In genomic region chr17:18253187-18253884, GRCh38 we compare ENCODE assay signal across 34 cellular contexts.
"Had no signal": no experiment of that assay in that cellular context is flagged by ENCODE, and none has a peak within 500 bp of the region (broad histone marks: within the 10 kb centered on the region; RNA-seq: fewer than 3 reads in every experiment).

No MANE protein-coding gene starts in this region.

- H3K27me3 Mint-ChIP-seq: dendritic cell treated with granulocyte-macrophage colony-stimulating factor and Interleukin-4, amounts not matched to agents 40 ng/mL and 50 ng/mL, for 4 days; memory B cell; naive B cell; natural killer cell treated with Interleukin-12 subunit alpha and Interleukin-12 subunit beta and Interleukin-15 and Interleukin-18, amount 100 ng/mL, for 72 hours; stimulated activated naive CD8-positive, alpha-beta T cell treated with anti-CD3 and anti-CD28 coated beads, Interleukin-15, amount 100 ng/mL, for 72 hours had no signal

- H3K27ac Mint-ChIP-seq: dendritic cell treated with granulocyte-macrophage colony-stimulating factor and Interleukin-4, amounts not matched to agents 40 ng/mL and 50 ng/mL, for 4 days; endodermal cell; memory B cell; mesothelial cell of epicardium; natural killer cell treated with Interleukin-12 subunit alpha and Interleukin-12 subunit beta and Interleukin-15 and Interleukin-18, amount 100 ng/mL, for 72 hours; neural progenitor cell had no signal

- H3K4me3 Mint-ChIP-seq: dendritic cell treated with granulocyte-macrophage colony-stimulating factor and Interleukin-4, amounts not matched to agents 40 ng/mL and 50 ng/mL, for 4 days; endodermal cell; immature natural killer cell; memory B cell; mesothelial cell of epicardium; natural killer cell treated with Interleukin-12 subunit alpha and Interleukin-12 subunit beta and Interleukin-15 and Interleukin-18, amount 100 ng/mL, for 72 hours; neural progenitor cell; stimulated activated naive CD8-positive, alpha-beta T cell treated with anti-CD3 and anti-CD28 coated beads, Interleukin-15, amount 100 ng/mL, for 72 hours had no signal

- H3K9ac ChIP-seq: neural progenitor cell had no signal

- H3K27me3 ChIP-seq: colonic mucosa, esophagus squamous epithelium, neural progenitor cell, right atrium auricular region, suprapubic skin, transverse colon, upper lobe of right lung, uterus had no signal

- H3K4me3 ChIP-seq: colonic mucosa, esophagus squamous epithelium, lower lobe of right lung, mucosa of descending colon, neural progenitor cell, prostate gland, right atrium auricular region, smooth muscle cell, suprapubic skin, transverse colon, upper lobe of right lung, uterus had no signal

- DNase-seq: colonic mucosa; effector CD8-positive, alpha-beta T cell; endodermal cell; erythroblast; esophagus squamous epithelium; hypothalamus; immature natural killer cell; islet precursor cell; kidney glomerular epithelial cell; left colon; left ventricle myocardium superior; lower lobe of right lung; mucosa of descending colon; naive B cell; nucleus accumbens; stimulated activated CD4-positive, alpha-beta T cell treated with anti-CD3 and anti-CD28 coated beads, Interleukin-12 subunit alpha, Interleukin-12 subunit beta, amount 100 ng/mL, for 4 hours; stimulated activated CD4-positive, alpha-beta T cell treated with anti-CD3 and anti-CD28 coated beads, Interleukin-1b, Interleukin-23, amount 100 ng/mL, for 48 hours; stimulated activated CD4-positive, alpha-beta T cell treated with anti-CD3 and anti-CD28 coated beads, Interleukin-4, amount 100 ng/mL, for 1 hour; stimulated activated CD8-positive, alpha-beta memory T cell treated with anti-CD3 and anti-CD28 coated beads, Interleukin-4, amount 100 ng/mL, for 48 hours; stimulated activated naive CD4-positive, alpha-beta T cell; stimulated activated naive CD8-positive, alpha-beta T cell treated with anti-CD3 and anti-CD28 coated beads, Interleukin-15, amount 100 ng/mL, for 72 hours; transverse colon; upper lobe of right lung; uterus had no signal

- H2AFZ ChIP-seq: neural progenitor cell had no signal

- ATAC-seq: left colon; left ventricle myocardium superior; lower lobe of right lung; mucosa of descending colon; natural killer cell treated with Interleukin-12 subunit alpha and Interleukin-12 subunit beta and Interleukin-15 and Interleukin-18, amount 100 ng/mL, for 72 hours; sciatic nerve; stimulated activated naive CD8-positive, alpha-beta T cell treated with anti-CD3 and anti-CD28 coated beads, Interleukin-15, amount 100 ng/mL, for 72 hours; upper lobe of right lung had no signal

- H3K9me3 ChIP-seq: colonic mucosa, esophagus squamous epithelium, lower lobe of right lung, mucosa of descending colon, prostate gland, right atrium auricular region, suprapubic skin, transverse colon, upper lobe of right lung, uterus had no signal

- H3K27ac ChIP-seq: colonic mucosa, esophagus squamous epithelium, lower lobe of right lung, neural progenitor cell, prostate gland, right atrium auricular region, suprapubic skin, transverse colon, upper lobe of right lung, uterus had no signal

- H3K9me3 Mint-ChIP-seq: dendritic cell treated with granulocyte-macrophage colony-stimulating factor and Interleukin-4, amounts not matched to agents 40 ng/mL and 50 ng/mL, for 4 days; endodermal cell; immature natural killer cell; memory B cell; mesothelial cell of epicardium; naive B cell; natural killer cell treated with Interleukin-12 subunit alpha and Interleukin-12 subunit beta and Interleukin-15 and Interleukin-18, amount 100 ng/mL, for 72 hours; neural progenitor cell; stimulated activated naive CD8-positive, alpha-beta T cell treated with anti-CD3 and anti-CD28 coated beads, Interleukin-15, amount 100 ng/mL, for 72 hours had no signal

- H3K36me3 ChIP-seq: neural progenitor cell, uterus had no signal

- H3K4me2 ChIP-seq: neural progenitor cell, smooth muscle cell had no signal
